In the genomic region with DNA sequence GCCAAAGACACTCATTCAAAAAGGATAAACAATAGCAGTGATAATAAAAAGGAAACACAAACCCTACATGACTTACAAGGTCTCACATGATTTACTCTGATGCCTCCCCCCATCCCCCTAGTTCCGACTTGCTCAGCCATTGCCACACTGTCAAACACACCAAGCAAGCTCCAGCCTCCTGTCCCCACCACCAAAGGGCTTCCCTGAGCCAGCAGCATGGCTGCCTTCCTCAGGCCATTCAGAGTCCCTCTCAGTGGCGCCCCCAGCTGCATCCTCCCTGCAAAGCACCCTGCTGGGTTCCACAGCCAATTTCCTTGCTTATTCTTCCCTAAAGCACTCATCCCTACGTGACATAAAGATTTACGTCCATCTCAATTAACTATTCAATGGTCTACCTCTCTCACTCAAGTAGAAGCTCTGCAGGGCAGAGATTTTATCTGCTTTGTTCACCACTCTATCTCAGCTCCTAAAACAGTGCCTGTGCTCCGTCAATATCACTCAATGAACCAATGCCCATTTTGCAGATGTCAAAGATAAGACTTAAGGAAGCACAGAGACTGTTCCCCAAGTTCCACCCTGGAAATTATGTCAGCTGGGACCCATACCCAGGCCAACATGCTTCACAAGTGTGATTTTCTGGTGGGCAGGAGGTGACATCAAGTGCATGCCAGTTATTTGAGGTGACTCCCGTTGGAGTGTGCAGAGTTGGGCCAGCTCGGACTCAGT, we compare ENCODE assay signal across 12 cellular contexts.
DNase-seq lines count a peak whose midpoint lies in the region; ATAC-seq and TF ChIP-seq lines count a peak whose summit lies in the region.
"Had no signal": no experiment of that assay in that cellular context is flagged by ENCODE, and none has a peak within 500 bp of the region (broad histone marks: within the 10 kb centered on the region; RNA-seq: fewer than 3 reads in every experiment).

No MANE protein-coding gene starts in this region.

- H4K5ac ChIP-seq in mesendoderm (ENCODE audit: low read length): no peak overlapping the region

- 0 out of 2 replicates have a peak, but pooled peaks have one; percentile 6 for TF ChIP-seq CTCF in C4-2B (conservative IDR thresholded peaks at IDR 0.05)
- TF ChIP-seq CTCF in endodermal cell (conservative IDR thresholded peaks at IDR 0.05): peak; percentile 68
- no peak for TF ChIP-seq CTCF in omental fat pad (IDR thresholded peaks at IDR 0.05)

- no peak overlapping the region for H2BK5ac ChIP-seq in mesendoderm (ENCODE audit: low read length)

- H3K4me1 Mint-ChIP-seq in endodermal cell: peaks cover 16% of the 10 kb centered on the region
- no peaks in the 10 kb centered on the region for H3K4me1 Mint-ChIP-seq in T-helper 2 cell treated with Interferon-gamma antibody and Interleukin-4, amounts not matched to agents 5 μg/mL and 100 μg/mL, for 36 hours (ENCODE audit: low read depth)
- H3K4me1 Mint-ChIP-seq: CD8-positive, alpha-beta memory T cell had no signal

- H2AK5ac ChIP-seq in mesendoderm (ENCODE audit: low read length): no peak overlapping the region

- H3K27me3 ChIP-seq in H7 (ENCODE audit: control insufficient read depth, insufficient read depth, low read length): no peaks in the 10 kb centered on the region
- H3K27me3 ChIP-seq in endodermal cell (ENCODE audit: control insufficient read depth, insufficient read depth, low read length, poor library complexity, severe bottlenecking): no peaks in the 10 kb centered on the region
- no peaks in the 10 kb centered on the region for H3K27me3 ChIP-seq in mesendoderm (ENCODE audit: insufficient read depth, low read length, poor library complexity)

- H3K18ac ChIP-seq in mesendoderm (ENCODE audit: low read length): no peak overlapping the region

- peaks cover 2% of the 10 kb centered on the region for H3K9me3 ChIP-seq in endodermal cell (ENCODE audit: control insufficient read depth, low read length)

- WGBS in endodermal cell (ENCODE audit: insufficient coverage in 1 of 2, insufficient read length in 1 of 2), 2 experiments: 82 to 89% methylated on average over 5 to 7 of the region's 7 CpGs
- no CpG with 5 or more reads among the region's 7 CpGs for WGBS in mesendoderm (ENCODE audit: extremely low coverage, insufficient coverage, low lambda C conversion rate)

- H3K79me1 ChIP-seq in mesendoderm (ENCODE audit: low read length): no peaks in the 10 kb centered on the region

- H3K27ac Mint-ChIP-seq in endodermal cell: no peak overlapping the region
- no peak overlapping the region for H3K27ac Mint-ChIP-seq in T-helper 2 cell treated with Interferon-gamma antibody and Interleukin-4, amounts not matched to agents 5 μg/mL and 100 μg/mL, for 36 hours
- H3K27ac Mint-ChIP-seq: CD8-positive, alpha-beta memory T cell had no signal

- no peak overlapping the region for H2BK15ac ChIP-seq in mesendoderm (replicated peaks; ENCODE audit: low read depth)

- no peaks in the 10 kb centered on the region; the same call in 1 of the 2 replicates for H3K36me3 ChIP-seq in H7 (replicated peaks; ENCODE audit: control insufficient read depth, insufficient read depth, low read length)
- H3K36me3 ChIP-seq in endodermal cell (ENCODE audit: control insufficient read depth, insufficient read depth, low read length): no peaks in the 10 kb centered on the region
- H3K36me3 ChIP-seq in mesendoderm (ENCODE audit: control insufficient read depth, insufficient read depth, low read length): no peaks in the 10 kb centered on the region

- DNase-seq in H7 (peak; percentile 50), endodermal cell (peak; percentile 74), mesendoderm (peak; percentile 30), DMS53 (lab: John Stamatoyannopoulos, UW) (no peak), omental fat pad (ENCODE audit: low spot score) (no peak), HK-2 (ENCODE audit: unreplicated experiment) (no peak)
- DNase-seq in T-helper 2 cell treated with Interferon-gamma antibody and Interleukin-4, amounts not matched to agents 5 μg/mL and 100 μg/mL, for 36 hours (ENCODE audit: low spot score): no peak
- DNase-seq: activated CD4-positive, alpha-beta T cell treated with anti-CD3 and anti-CD28 coated beads, Interleukin-2, amount 50 U/mL, for 1 hour; activated gamma-delta T cell treated with Interleukin-2 at 50 U/mL for 16 hours; CD8-positive, alpha-beta memory T cell; NCI-H2081 treated with DMSO at 0.1 percent for 48 hours had no signal

- ATAC-seq in omental fat pad (ENCODE audit: low FRiP score): no peak

- H2BK120ac ChIP-seq in mesendoderm (ENCODE audit: low read depth, low read length): no peak overlapping the region

- no peaks in the 10 kb centered on the region for H3K4me1 ChIP-seq in endodermal cell (ENCODE audit: control insufficient read depth, insufficient read depth, low read length)
- H3K4me1 ChIP-seq in mesendoderm (ENCODE audit: control insufficient read depth, low read depth, low read length): no peaks in the 10 kb centered on the region

- H3K9ac ChIP-seq in endodermal cell (ENCODE audit: extremely low read depth, low read length, poor library complexity, severe bottlenecking): no peak overlapping the region
- H3K9ac ChIP-seq in mesendoderm (ENCODE audit: low read length): no peak overlapping the region

- no peaks in the 10 kb centered on the region for H3K79me2 ChIP-seq in mesendoderm (ENCODE audit: control insufficient read depth, insufficient read depth, low read length)

- H3K27ac ChIP-seq in C4-2B: no peak overlapping the region
- no peak overlapping the region for H3K27ac ChIP-seq in endodermal cell (ENCODE audit: low read depth, low read length)
- H3K27ac ChIP-seq in mesendoderm (ENCODE audit: low read depth, low read length): no peak overlapping the region

- no peak overlapping the region for H3K4me3 Mint-ChIP-seq in endodermal cell
- no peak overlapping the region for H3K4me3 Mint-ChIP-seq in T-helper 2 cell treated with Interferon-gamma antibody and Interleukin-4, amounts not matched to agents 5 μg/mL and 100 μg/mL, for 36 hours
- H3K4me3 Mint-ChIP-seq: CD8-positive, alpha-beta memory T cell had no signal

- no peak overlapping the region for H3K4ac ChIP-seq in mesendoderm (ENCODE audit: low read depth, low read length)

- no peak overlapping the region for H3K4me2 ChIP-seq in mesendoderm (ENCODE audit: low read length)

- no peak overlapping the region for H3K4me3 ChIP-seq in H7 (ENCODE audit: insufficient read depth, low read depth, low read length)
- no peak overlapping the region for H3K4me3 ChIP-seq in endodermal cell (ENCODE audit: low read length)
- H3K4me3 ChIP-seq in mesendoderm (ENCODE audit: low read length): no peak overlapping the region

- H3K9me3 Mint-ChIP-seq in endodermal cell: no peaks in the 10 kb centered on the region
- no peaks in the 10 kb centered on the region for H3K9me3 Mint-ChIP-seq in T-helper 2 cell treated with Interferon-gamma antibody and Interleukin-4, amounts not matched to agents 5 μg/mL and 100 μg/mL, for 36 hours

- H4K8ac ChIP-seq in mesendoderm (ENCODE audit: low read depth, low read length): no peak overlapping the region

- H3K27me3 Mint-ChIP-seq in endodermal cell (ENCODE audit: insufficient read depth): no peaks in the 10 kb centered on the region
- no peaks in the 10 kb centered on the region for H3K27me3 Mint-ChIP-seq in T-helper 2 cell treated with Interferon-gamma antibody and Interleukin-4, amounts not matched to agents 5 μg/mL and 100 μg/mL, for 36 hours (ENCODE audit: low read depth)

- no peak overlapping the region for H3K23ac ChIP-seq in mesendoderm (ENCODE audit: low read length)

- H3K56ac ChIP-seq in mesendoderm (ENCODE audit: low read length): no peak overlapping the region

- H3K36me3 Mint-ChIP-seq in endodermal cell (ENCODE audit: low read depth): no peaks in the 10 kb centered on the region
- no peaks in the 10 kb centered on the region for H3K36me3 Mint-ChIP-seq in T-helper 2 cell treated with Interferon-gamma antibody and Interleukin-4, amounts not matched to agents 5 μg/mL and 100 μg/mL, for 36 hours (ENCODE audit: low read depth)
- H3K36me3 Mint-ChIP-seq: CD8-positive, alpha-beta memory T cell had no signal

Comparison
In these comparisons a context has a peak if more than half of its experiments do, and no peak if none do; other contexts are left out.
1. CTCF ChIP-seq: peak in C4-2B (single experiment) and endodermal cell (single experiment); none in omental fat pad (0 of 3).
2. DNase-seq: peak in H7 (single experiment), endodermal cell (single experiment) and mesendoderm (single experiment); none in DMS53 (single experiment), T-helper 2 cell treated with Interferon-gamma antibody and Interleukin-4, amounts not matched to agents 5 μg/mL and 100 μg/mL, for 36 hours (single experiment), omental fat pad (single experiment) and HK-2 (single experiment).